In the genomic region with DNA sequence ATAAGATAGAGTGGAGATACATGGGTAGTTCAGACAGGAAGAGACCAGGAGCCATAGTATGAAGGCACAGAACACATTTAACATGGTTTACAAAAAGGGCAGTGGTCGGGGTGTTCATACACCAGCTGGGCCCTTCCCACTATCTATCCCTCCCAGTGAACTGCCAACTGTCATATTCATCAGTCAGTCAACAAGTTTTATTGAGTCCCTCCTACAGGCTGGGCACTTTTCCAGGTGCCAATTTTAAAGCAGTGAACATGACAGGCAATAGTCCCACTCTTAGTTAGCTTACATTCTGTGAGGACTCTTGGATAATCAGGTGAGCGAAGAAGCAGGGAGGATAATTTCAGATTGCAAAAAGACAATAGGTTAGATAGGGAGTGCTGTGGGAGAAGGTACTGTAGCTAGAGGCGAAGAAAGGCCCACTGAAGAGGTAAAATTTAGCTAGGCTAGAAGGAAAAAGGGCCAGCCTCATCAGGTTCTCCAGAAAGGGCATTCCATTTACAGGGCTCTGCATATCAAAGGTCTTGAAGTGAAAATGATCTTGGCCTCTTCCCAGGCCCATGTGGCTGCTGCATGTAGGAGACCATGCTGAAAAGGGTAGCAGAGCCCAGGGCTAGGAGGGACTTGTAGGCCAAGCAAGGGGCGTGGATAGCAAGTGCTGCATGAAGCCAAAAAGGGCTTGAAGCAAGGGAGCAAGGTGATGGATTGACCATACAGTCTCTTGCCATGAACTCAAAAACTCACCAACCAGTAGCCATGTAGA, we compare ENCODE assay signal across 2 cellular contexts.
TF ChIP-seq lines count a peak whose summit lies in the region.

No MANE protein-coding gene starts in this region.

TF ChIP-seq in SK-N-SH, 30 proteins besides CTCF, POLR2A, EP300 and RAD21 (continued from another document):
- TF ChIP-seq, protein P1, sequence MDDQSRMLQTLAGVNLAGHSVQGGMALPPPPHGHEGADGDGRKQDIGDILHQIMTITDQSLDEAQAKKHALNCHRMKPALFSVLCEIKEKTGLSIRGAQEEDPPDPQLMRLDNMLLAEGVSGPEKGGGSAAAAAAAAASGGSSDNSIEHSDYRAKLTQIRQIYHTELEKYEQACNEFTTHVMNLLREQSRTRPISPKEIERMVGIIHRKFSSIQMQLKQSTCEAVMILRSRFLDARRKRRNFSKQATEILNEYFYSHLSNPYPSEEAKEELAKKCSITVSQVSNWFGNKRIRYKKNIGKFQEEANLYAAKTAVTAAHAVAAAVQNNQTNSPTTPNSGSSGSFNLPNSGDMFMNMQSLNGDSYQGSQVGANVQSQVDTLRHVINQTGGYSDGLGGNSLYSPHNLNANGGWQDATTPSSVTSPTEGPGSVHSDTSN (IDR thresholded peaks at IDR 0.05), result no peak
- TF ChIP-seq, protein P2, sequence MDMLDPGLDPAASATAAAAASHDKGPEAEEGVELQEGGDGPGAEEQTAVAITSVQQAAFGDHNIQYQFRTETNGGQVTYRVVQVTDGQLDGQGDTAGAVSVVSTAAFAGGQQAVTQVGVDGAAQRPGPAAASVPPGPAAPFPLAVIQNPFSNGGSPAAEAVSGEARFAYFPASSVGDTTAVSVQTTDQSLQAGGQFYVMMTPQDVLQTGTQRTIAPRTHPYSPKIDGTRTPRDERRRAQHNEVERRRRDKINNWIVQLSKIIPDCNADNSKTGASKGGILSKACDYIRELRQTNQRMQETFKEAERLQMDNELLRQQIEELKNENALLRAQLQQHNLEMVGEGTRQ (IDR thresholded peaks at IDR 0.05; ENCODE audit: borderline replicate concordance, low read depth, low read length), result no peak
- TF ChIP-seq TAF1 (IDR thresholded peaks at IDR 0.05; ENCODE audit: borderline replicate concordance, low read depth, low read length), result no peak

TF ChIP-seq in SK-N-SH treated with all-trans-retinoic acid at 6 μM for 48 hours, 23 proteins besides CTCF, POLR2A, EP300 and RAD21 (continued from another document):
- TF ChIP-seq, protein P3, sequence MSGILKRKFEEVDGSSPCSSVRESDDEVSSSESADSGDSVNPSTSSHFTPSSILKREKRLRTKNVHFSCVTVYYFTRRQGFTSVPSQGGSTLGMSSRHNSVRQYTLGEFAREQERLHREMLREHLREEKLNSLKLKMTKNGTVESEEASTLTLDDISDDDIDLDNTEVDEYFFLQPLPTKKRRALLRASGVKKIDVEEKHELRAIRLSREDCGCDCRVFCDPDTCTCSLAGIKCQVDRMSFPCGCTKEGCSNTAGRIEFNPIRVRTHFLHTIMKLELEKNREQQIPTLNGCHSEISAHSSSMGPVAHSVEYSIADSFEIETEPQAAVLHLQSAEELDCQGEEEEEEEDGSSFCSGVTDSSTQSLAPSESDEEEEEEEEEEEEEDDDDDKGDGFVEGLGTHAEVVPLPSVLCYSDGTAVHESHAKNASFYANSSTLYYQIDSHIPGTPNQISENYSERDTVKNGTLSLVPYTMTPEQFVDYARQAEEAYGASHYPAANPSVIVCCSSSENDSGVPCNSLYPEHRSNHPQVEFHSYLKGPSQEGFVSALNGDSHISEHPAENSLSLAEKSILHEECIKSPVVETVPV (CRISPR knock-in tag; IDR thresholded peaks at IDR 0.05), result no peak
TF ChIP-seq in SK-N-SH treated with all-trans-retinoic acid at 6 μM for 48 hours: peak in this region for 0.
